10 cellular contexts compared by ENCODE assay signal in the genomic region with DNA sequence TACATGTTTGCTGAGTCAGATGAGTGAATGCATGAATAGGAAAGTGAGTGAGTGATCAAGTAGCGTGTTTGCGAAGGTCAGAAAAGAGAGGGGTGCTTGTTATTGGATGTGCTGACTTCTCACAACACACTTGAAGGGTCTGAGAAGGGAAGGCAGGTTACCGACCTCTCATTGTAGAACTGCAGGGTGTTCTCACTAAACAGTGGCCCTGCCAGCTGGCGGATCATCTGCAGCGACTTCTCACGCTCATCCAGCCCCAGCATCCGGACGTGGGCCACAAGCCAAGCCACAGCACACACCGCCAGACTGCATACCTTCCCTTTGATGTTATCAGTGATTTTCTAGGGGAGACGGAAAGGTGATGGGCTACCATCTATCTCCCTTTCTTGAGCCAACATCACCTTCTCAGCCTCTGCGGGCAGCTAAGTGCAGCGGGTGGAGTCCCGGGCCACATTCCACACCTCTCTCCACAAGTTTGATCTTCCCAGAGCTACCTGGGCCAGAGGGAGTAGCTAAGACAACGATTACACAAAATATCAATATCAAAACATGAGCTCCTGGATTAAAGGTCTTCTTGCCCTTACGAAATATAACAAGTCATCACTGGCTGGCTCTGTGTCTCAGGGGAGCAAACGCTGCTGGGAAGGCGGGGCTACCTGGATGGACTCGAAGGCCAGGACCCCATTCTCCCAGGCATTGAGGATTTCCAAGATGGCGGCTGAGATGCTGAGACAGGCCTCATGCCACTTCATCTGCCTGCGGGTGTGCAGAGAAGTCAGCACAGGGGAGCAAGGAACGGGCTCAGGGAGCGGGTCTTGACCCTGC. TPM values are rescaled to one million over a fixed set of nuclear protein-coding genes. Genes with fewer than 3 reads are reported as not detected.
DNase-seq lines count a peak whose midpoint lies in the region; TF ChIP-seq lines count a peak whose summit lies in the region.
"Had no signal": no experiment of that assay in that cellular context is flagged by ENCODE, and none has a peak within 500 bp of the region (broad histone marks: within the 10 kb centered on the region; RNA-seq: fewer than 3 reads in every experiment).

No MANE protein-coding gene starts in this region.

- WGBS in esophagus, 2 donors = 46 to 61% methylated on average over 22 of the region's 22 CpGs
- 89% methylated on average over 21 of the region's 22 CpGs for WGBS in SK-N-SH (ENCODE audit: low lambda C conversion rate)

- H3K27me3 Mint-ChIP-seq in activated CD4-positive, alpha-beta memory T cell treated with anti-CD3 and anti-CD28 coated beads, Interleukin-2, amount 10 ng/mL, durations not matched to agents 7 days and 5 days = no peaks in the 10 kb centered on the region
- H3K27me3 Mint-ChIP-seq: memory B cell had no signal

- peak; percentile 46 for DNase-seq in stimulated activated CD4-positive, alpha-beta T cell treated with anti-CD3 and anti-CD28 coated beads, Interleukin-15, amount 100 ng/mL, for 24 hours
- DNase-seq in stimulated activated CD4-positive, alpha-beta T cell treated with anti-CD3 and anti-CD28 coated beads, Interleukin-12 subunit alpha, Interleukin-12 subunit beta, amount 100 ng/mL, for 4 hours = no peak
- peak; percentile 59 for DNase-seq in activated CD4-positive, alpha-beta memory T cell treated with anti-CD3 and anti-CD28 coated beads, Interleukin-2, amount 10 ng/mL, durations not matched to agents 7 days and 5 days
- no peak for DNase-seq in vagina (ENCODE audit: extremely low spot score in 2 of 2)
- no peak for DNase-seq in NCI-H2107 treated with DMSO at 0.1 percent for 48 hours (lab: John Stamatoyannopoulos, UW; ENCODE audit: unreplicated experiment)
- no peak for DNase-seq in SK-N-SH
- DNase-seq in NOMO-1 treated with dmso at 0.1 percent for 144 hours (lab: John Stamatoyannopoulos, UW; ENCODE audit: unreplicated experiment) = no peak
- DNase-seq: cortex of kidney had no signal

- H3K36me3 ChIP-seq in esophagus (ENCODE audit: control insufficient read depth in 2 of 2, insufficient read depth in 2 of 2, low read length in 1 of 2) (peaks cover 0 to 41% of the 10 kb centered on the region in 2 donors), vagina (peaks cover 0 to 47% of the 10 kb centered on the region in 2 donors), SK-N-SH (replicated peaks in 1 of 2; ENCODE audit: control insufficient read depth in 1 of 2, insufficient read depth in 2 of 2, low read length in 1 of 2) (peaks cover 19 to 39% of the 10 kb centered on the region in 2 experiments)

- H3K9me3 ChIP-seq in esophagus (ENCODE audit: control insufficient read depth in 2 of 2, insufficient read depth in 1 of 2, low read depth in 1 of 2, low read length in 1 of 2) (no peaks in the 10 kb centered on the region), vagina (no peaks in the 10 kb centered on the region), SK-N-SH (no peaks in the 10 kb centered on the region)

- H3K27me3 ChIP-seq in esophagus (ENCODE audit: control insufficient read depth in 1 of 2, insufficient read depth in 2 of 2, low read length in 2 of 2) (no peaks in the 10 kb centered on the region), vagina (no peaks in the 10 kb centered on the region), SK-N-SH (ENCODE audit: insufficient read depth) (no peaks in the 10 kb centered on the region)

- no peak for TF ChIP-seq EP300 in SK-N-SH (IDR thresholded peaks at IDR 0.05; ENCODE audit: borderline replicate concordance in 1 of 2, low read depth in 1 of 2, low read length in 1 of 2)

- peaks cover 25% of the 10 kb centered on the region for H3K4me1 Mint-ChIP-seq in activated CD4-positive, alpha-beta memory T cell treated with anti-CD3 and anti-CD28 coated beads, Interleukin-2, amount 10 ng/mL, durations not matched to agents 7 days and 5 days

- no peaks in the 10 kb centered on the region for H3K79me2 ChIP-seq in SK-N-SH (ENCODE audit: insufficient read depth)

- H3K9ac ChIP-seq in SK-N-SH = no peak overlapping the region

- H3K27ac Mint-ChIP-seq in activated CD4-positive, alpha-beta memory T cell treated with anti-CD3 and anti-CD28 coated beads, Interleukin-2, amount 10 ng/mL, durations not matched to agents 7 days and 5 days = peak overlapping the region; percentile 69

- POLR2A ChIA-PET in activated CD4-positive, alpha-beta memory T cell treated with anti-CD3 and anti-CD28 coated beads, Interleukin-2, amount 10 ng/mL, durations not matched to agents 7 days and 5 days (lab: Charles Lee) = interaction anchor here (1.1 to 1.6 kb wide), 7 partner anchors 9 to 81 kb away, joined by 3 to 5 read pairs (median 4); partner anchors contain the start of gene CSF3
- POLR2A ChIA-PET in SK-N-SH (lab: Yijun Ruan, JAX) = no interaction called here

- H2AFZ ChIP-seq in SK-N-SH (ENCODE audit: low read depth) = no peak overlapping the region

- no peaks in the 10 kb centered on the region for H4K20me1 ChIP-seq in SK-N-SH (ENCODE audit: insufficient read depth)

- H3K27ac ChIP-seq in esophagus (ENCODE audit: low read depth in 2 of 2, low read length in 1 of 2) (peak overlapping the region; percentile 16 to 54), vagina (peak overlapping the region; percentile 37), SK-N-SH (ENCODE audit: low read depth in 2 of 2, low read length in 1 of 2) (no peak overlapping the region)

- TF ChIP-seq CTCF in vagina (IDR thresholded peaks at IDR 0.05) = no peak
- no peak for TF ChIP-seq CTCF in SK-N-SH (IDR thresholded peaks at IDR 0.05)

- no peak for TF ChIP-seq POLR2A in vagina (IDR thresholded peaks at IDR 0.05)

- peaks cover 57% of the 10 kb centered on the region for H3K36me3 Mint-ChIP-seq in activated CD4-positive, alpha-beta memory T cell treated with anti-CD3 and anti-CD28 coated beads, Interleukin-2, amount 10 ng/mL, durations not matched to agents 7 days and 5 days (ENCODE audit: low read depth)

- no peaks in the 10 kb centered on the region for H3K9me3 Mint-ChIP-seq in activated CD4-positive, alpha-beta memory T cell treated with anti-CD3 and anti-CD28 coated beads, Interleukin-2, amount 10 ng/mL, durations not matched to agents 7 days and 5 days
- H3K9me3 Mint-ChIP-seq: memory B cell had no signal

- H3F3A ChIP-seq in SK-N-SH (replicated peaks; ENCODE audit: insufficient read depth) = peaks cover 4% of the 10 kb centered on the region

- no peak for TF ChIP-seq RAD21 in SK-N-SH (IDR thresholded peaks at IDR 0.05; ENCODE audit: low read length)

- CTCF ChIA-PET in activated CD4-positive, alpha-beta memory T cell treated with anti-CD3 and anti-CD28 coated beads, Interleukin-2, amount 10 ng/mL, durations not matched to agents 7 days and 5 days (lab: Charles Lee) = interaction anchor here (0.5 to 5.2 kb wide), 22 partner anchors 11 to 404 kb away, joined by 3 to 88 read pairs (median 5); partner anchors contain the start of genes CSF3 and MED24
- CTCF ChIA-PET in SK-N-SH (lab: Yijun Ruan, JAX) = interaction anchor here (0.6 to 7.9 kb wide), 36 partner anchors 11 to 1206 kb away, joined by 3 to 143 read pairs (median 4); partner anchors contain the start of genes CSF3 and MED24

- no peak overlapping the region for H3K4me3 Mint-ChIP-seq in activated CD4-positive, alpha-beta memory T cell treated with anti-CD3 and anti-CD28 coated beads, Interleukin-2, amount 10 ng/mL, durations not matched to agents 7 days and 5 days
- H3K4me3 Mint-ChIP-seq: memory B cell had no signal

- H3K4me1 ChIP-seq in esophagus (ENCODE audit: control insufficient read depth in 2 of 2, insufficient read depth in 2 of 2, low read length in 1 of 2) = peaks cover 4 to 21% of the 10 kb centered on the region in 2 donors
- peaks cover 62% of the 10 kb centered on the region for H3K4me1 ChIP-seq in vagina
- H3K4me1 ChIP-seq in SK-N-SH (ENCODE audit: control insufficient read depth in 1 of 2, insufficient read depth in 2 of 2, low read depth in 1 of 2, low read length in 1 of 2) = peaks cover 0 to 6% of the 10 kb centered on the region in 2 experiments; a peak in 2 of 4 replicates

- H3K9me2 ChIP-seq in SK-N-SH = no peaks in the 10 kb centered on the region

- intact Hi-C loops in vagina (cut with DNase I) = no loop called here

- no peak overlapping the region for H3K4me2 ChIP-seq in SK-N-SH

- H3K4me3 ChIP-seq in esophagus (ENCODE audit: low read depth in 1 of 2, low read length in 2 of 2) = no peak overlapping the region
- no peak overlapping the region for H3K4me3 ChIP-seq in vagina
- H3K4me3 ChIP-seq in SK-N-SH (ENCODE audit: low read depth in 2 of 2, low read length in 1 of 2) = no peak overlapping the region

TF ChIP-seq in SK-N-SH, 30 proteins besides CTCF, POLR2A, EP300 and RAD21 (continues in another document):
- TF ChIP-seq GABPA (IDR thresholded peaks at IDR 0.05; ENCODE audit: low read depth) (no peak), TAF1 (IDR thresholded peaks at IDR 0.05; ENCODE audit: borderline replicate concordance, low read depth, low read length) (no peak), EZH2phosphoT487 (IDR thresholded peaks at IDR 0.05; ENCODE audit: borderline replicate concordance, low read depth) (no peak)

RNA-seq across cellular contexts. Expression of gene CSF3, which starts 11.0 kb away (rescaled TPM):
- total RNA-seq in activated CD4-positive, alpha-beta memory T cell treated with anti-CD3 and anti-CD28 coated beads, Interleukin-2, amount 10 ng/mL, durations not matched to agents 7 days and 5 days = not detected
- polyA plus RNA-seq in esophagus (under 1 TPM; 0.26 to 0.29 TPM), SK-N-SH (2012; rRNA removed) (not detected in 2 replicates)
- 25.3 TPM for total RNA-seq in vagina
- polyA plus RNA-seq in SK-N-SH (2012; cell fraction: cytosol; rRNA removed) = 0.03 TPM in 1 of 2 replicates, not detected in the other
- not detected in 2 replicates for polyA plus RNA-seq in SK-N-SH (2012; cell fraction: nucleus; rRNA removed)

RNA-seq across cellular contexts. Expression of gene MED24, which starts 28.0 kb away (rescaled TPM):
- total RNA-seq in activated CD4-positive, alpha-beta memory T cell treated with anti-CD3 and anti-CD28 coated beads, Interleukin-2, amount 10 ng/mL, durations not matched to agents 7 days and 5 days = 10 to 100 TPM; 82.2 to 84.2 TPM
- polyA plus RNA-seq in esophagus (10 to 100 TPM; 37.7 to 43.7 TPM), SK-N-SH (2012; rRNA removed) (62.8 and 64.5 TPM in 2 replicates)
- 106 TPM for total RNA-seq in vagina
- polyA plus RNA-seq in SK-N-SH (2012; cell fraction: cytosol; rRNA removed) = 32.9 and 39.9 TPM in 2 replicates
- polyA plus RNA-seq in SK-N-SH (2012; cell fraction: nucleus; rRNA removed) = 178 and 231 TPM in 2 replicates

RNA-seq across cellular contexts. Expression of gene THRA, which starts 36.6 kb away (rescaled TPM):
- 1 to 10 TPM; 8.4 TPM for total RNA-seq in activated CD4-positive, alpha-beta memory T cell treated with anti-CD3 and anti-CD28 coated beads, Interleukin-2, amount 10 ng/mL, durations not matched to agents 7 days and 5 days
- 10 to 100 TPM; 10.5 to 11.0 TPM for polyA plus RNA-seq in esophagus
- 40.3 TPM for total RNA-seq in vagina
- polyA plus RNA-seq in SK-N-SH (2012; rRNA removed) = 20.1 and 23.1 TPM in 2 replicates
- 13.0 and 18.1 TPM in 2 replicates for polyA plus RNA-seq in SK-N-SH (2012; cell fraction: cytosol; rRNA removed)
- polyA plus RNA-seq in SK-N-SH (2012; cell fraction: nucleus; rRNA removed) = 13.7 and 14.4 TPM in 2 replicates

RNA-seq across cellular contexts. Expression of gene PSMD3, which starts 45.6 kb away (rescaled TPM):
- total RNA-seq in activated CD4-positive, alpha-beta memory T cell treated with anti-CD3 and anti-CD28 coated beads, Interleukin-2, amount 10 ng/mL, durations not matched to agents 7 days and 5 days = 10 to 100 TPM; 90.3 to 92.2 TPM
- polyA plus RNA-seq in esophagus (10 to 100 TPM; 48.9 to 79.6 TPM), SK-N-SH (2012; rRNA removed) (87.6 and 104 TPM in 2 replicates)
- total RNA-seq in vagina = 95.0 TPM
- polyA plus RNA-seq in SK-N-SH (2012; cell fraction: cytosol; rRNA removed) = 57.9 and 80.3 TPM in 2 replicates
- polyA plus RNA-seq in SK-N-SH (2012; cell fraction: nucleus; rRNA removed) = 104 and 122 TPM in 2 replicates

Comparison
In these comparisons a context has a peak if more than half of its experiments do, and no peak if none do; other contexts are left out.
1. DNase-seq: peak in stimulated activated CD4-positive, alpha-beta T cell treated with anti-CD3 and anti-CD28 coated beads, Interleukin-15, amount 100 ng/mL, for 24 hours (single experiment) and activated CD4-positive, alpha-beta memory T cell treated with anti-CD3 and anti-CD28 coated beads, Interleukin-2, amount 10 ng/mL, durations not matched to agents 7 days and 5 days (single experiment); none in stimulated activated CD4-positive, alpha-beta T cell treated with anti-CD3 and anti-CD28 coated beads, Interleukin-12 subunit alpha, Interleukin-12 subunit beta, amount 100 ng/mL, for 4 hours (single experiment), vagina (0 of 2), NCI-H2107 treated with DMSO at 0.1 percent for 48 hours (single experiment), SK-N-SH (single experiment) and NOMO-1 treated with dmso at 0.1 percent for 144 hours (single experiment).
2. H3K27ac ChIP-seq: peak in esophagus (2 of 2) and vagina (single experiment); none in SK-N-SH (0 of 2).
3. RNA of gene CSF3, which starts 11.0 kb away (total RNA-seq): 25.3 TPM in vagina (single experiment); not detected in activated CD4-positive, alpha-beta memory T cell treated with anti-CD3 and anti-CD28 coated beads, Interleukin-2, amount 10 ng/mL, durations not matched to agents 7 days and 5 days; every median in the first group is over 10 times any median in the second.